Comparison of ENCODE assay signal across 1 cellular context in the genomic region with DNA sequence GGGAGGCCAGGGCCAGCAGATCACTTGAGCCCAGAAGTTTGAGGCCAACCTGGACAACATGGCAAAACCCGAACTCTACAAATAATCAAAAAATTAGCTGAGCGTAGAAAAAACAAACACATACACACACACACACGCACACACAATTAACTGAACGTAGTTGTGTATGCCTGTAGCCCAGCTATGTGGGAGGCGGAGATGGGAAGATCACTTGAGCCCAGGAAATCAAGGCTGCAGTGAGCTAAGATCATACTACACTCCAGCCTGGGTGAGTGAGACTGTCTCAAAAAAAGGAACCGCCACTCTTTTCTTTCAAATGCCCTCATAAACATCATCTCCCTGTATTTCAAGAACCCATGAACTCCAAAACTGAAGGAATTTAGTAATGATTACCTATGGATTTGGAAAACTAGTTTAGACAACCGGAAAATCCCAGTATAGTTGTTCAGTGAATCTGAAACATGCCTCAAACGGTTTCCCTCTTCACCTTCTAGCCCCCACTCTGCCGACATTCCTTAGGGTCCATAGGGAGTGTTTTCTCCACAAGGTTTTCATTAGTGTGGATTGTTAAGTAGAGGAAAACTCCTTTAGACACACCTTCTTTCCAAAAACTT.
TF ChIP-seq lines count a peak whose summit lies in the region.

No MANE protein-coding gene starts in this region.

TF ChIP-seq in K562, 482 proteins besides CTCF, POLR2A, EP300 and RAD21 (continued from another document and continues in another):
- TF ChIP-seq DIDO1 (tag; IDR thresholded peaks at IDR 0.05; ENCODE audit: low read depth) (no peak), KLF1 (tag; IDR thresholded peaks at IDR 0.05) (no peak), KDM4B (IDR thresholded peaks at IDR 0.05; ENCODE audit: borderline replicate concordance in 2 of 2, low read depth in 1 of 2) (no peak), ZNF124 (CRISPR knock-in tag; IDR thresholded peaks at IDR 0.05) (no peak), SMARCA5 (IDR thresholded peaks at IDR 0.05) (no peak), ZFX (CRISPR knock-in tag; IDR thresholded peaks at IDR 0.05) (no peak), HNRNPUL1 (IDR thresholded peaks at IDR 0.05; ENCODE audit: low read length) (no peak), PTBP1 (IDR thresholded peaks at IDR 0.05; ENCODE audit: low read depth, low read length) (no peak), PKNOX1 (IDR thresholded peaks at IDR 0.05) (no peak), ZNF57 (CRISPR knock-in tag; IDR thresholded peaks at IDR 0.05) (peak; percentile 93), RBFOX2 (IDR thresholded peaks at IDR 0.05; ENCODE audit: low read depth, low read length) (peak; percentile 70), ZNF449 (CRISPR knock-in tag; IDR thresholded peaks at IDR 0.05) (no peak), ZNF644 (tag; IDR thresholded peaks at IDR 0.05; ENCODE audit: low read depth) (no peak), ZNF717 (CRISPR knock-in tag; IDR thresholded peaks at IDR 0.05) (peak; percentile 86), NFATC3 (IDR thresholded peaks at IDR 0.05) (peak; percentile 72), LARP7 (IDR thresholded peaks at IDR 0.05) (no peak), ZNF830 (CRISPR knock-in tag; IDR thresholded peaks at IDR 0.05) (peak; percentile 95), CHD4 (IDR thresholded peaks at IDR 0.05; ENCODE audit: insufficient read depth, insufficient replicate concordance, low read depth, low read length, poor library complexity, severe bottlenecking) (no peak), POLR2AphosphoS2 (IDR thresholded peaks at IDR 0.05; ENCODE audit: low read length) (peak; percentile 99), HMG20A (CRISPR knock-in tag; conservative IDR thresholded peaks at IDR 0.05) (peak; percentile 80), NONO (IDR thresholded peaks at IDR 0.05; ENCODE audit: low read depth in 2 of 2, low read length in 1 of 2) (peak in 1 of 2 experiments; percentile 5; a peak in 1 of 4 replicates), ZNF395 (CRISPR knock-in tag; IDR thresholded peaks at IDR 0.05) (no peak), ZNF140 (CRISPR knock-in tag; IDR thresholded peaks at IDR 0.05) (no peak), TGIF2 (CRISPR knock-in tag; IDR thresholded peaks at IDR 0.05) (no peak), MLLT1 (IDR thresholded peaks at IDR 0.05) (peak; percentile 92 to 96), THRA (IDR thresholded peaks at IDR 0.05) (no peak), DNMT1 (IDR thresholded peaks at IDR 0.05) (peak; percentile 24; the same call in 1 of the 2 replicates), ZNF766 (CRISPR knock-in tag; conservative IDR thresholded peaks at IDR 0.05) (no peak), SAP30 (IDR thresholded peaks at IDR 0.05; ENCODE audit: borderline replicate concordance, insufficient read depth, low read depth, low read length, poor library complexity, severe bottlenecking) (no peak), FOSL1 (tag; conservative IDR thresholded peaks at IDR 0.05) (no peak; the same call in 1 of the 2 replicates), CEBPG (CRISPR knock-in tag; IDR thresholded peaks at IDR 0.05) (no peak), CEBPG (tag; conservative IDR thresholded peaks at IDR 0.05 in 1 of 2, IDR thresholded peaks at IDR 0.05 in 1 of 2) (no peak)
- TF ChIP-seq, protein P1, sequence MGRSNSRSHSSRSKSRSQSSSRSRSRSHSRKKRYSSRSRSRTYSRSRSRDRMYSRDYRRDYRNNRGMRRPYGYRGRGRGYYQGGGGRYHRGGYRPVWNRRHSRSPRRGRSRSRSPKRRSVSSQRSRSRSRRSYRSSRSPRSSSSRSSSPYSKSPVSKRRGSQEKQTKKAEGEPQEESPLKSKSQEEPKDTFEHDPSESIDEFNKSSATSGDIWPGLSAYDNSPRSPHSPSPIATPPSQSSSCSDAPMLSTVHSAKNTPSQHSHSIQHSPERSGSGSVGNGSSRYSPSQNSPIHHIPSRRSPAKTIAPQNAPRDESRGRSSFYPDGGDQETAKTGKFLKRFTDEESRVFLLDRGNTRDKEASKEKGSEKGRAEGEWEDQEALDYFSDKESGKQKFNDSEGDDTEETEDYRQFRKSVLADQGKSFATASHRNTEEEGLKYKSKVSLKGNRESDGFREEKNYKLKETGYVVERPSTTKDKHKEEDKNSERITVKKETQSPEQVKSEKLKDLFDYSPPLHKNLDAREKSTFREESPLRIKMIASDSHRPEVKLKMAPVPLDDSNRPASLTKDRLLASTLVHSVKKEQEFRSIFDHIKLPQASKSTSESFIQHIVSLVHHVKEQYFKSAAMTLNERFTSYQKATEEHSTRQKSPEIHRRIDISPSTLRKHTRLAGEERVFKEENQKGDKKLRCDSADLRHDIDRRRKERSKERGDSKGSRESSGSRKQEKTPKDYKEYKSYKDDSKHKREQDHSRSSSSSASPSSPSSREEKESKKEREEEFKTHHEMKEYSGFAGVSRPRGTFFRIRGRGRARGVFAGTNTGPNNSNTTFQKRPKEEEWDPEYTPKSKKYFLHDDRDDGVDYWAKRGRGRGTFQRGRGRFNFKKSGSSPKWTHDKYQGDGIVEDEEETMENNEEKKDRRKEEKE (IDR thresholded peaks at IDR 0.05; ENCODE audit: borderline replicate concordance in 1 of 2, control insufficient read depth in 1 of 2, low read depth in 2 of 2, low read length in 1 of 2), result peak in 1 of 2 experiments; percentile 81; a peak in 3 of 4 replicates
- TF ChIP-seq, protein P2, sequence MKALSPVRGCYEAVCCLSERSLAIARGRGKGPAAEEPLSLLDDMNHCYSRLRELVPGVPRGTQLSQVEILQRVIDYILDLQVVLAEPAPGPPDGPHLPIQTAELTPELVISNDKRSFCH (CRISPR knock-in tag; IDR thresholded peaks at IDR 0.05), result no peak
- TF ChIP-seq, protein P2 (tag; IDR thresholded peaks at IDR 0.05), result no peak
- TF ChIP-seq, protein P3, sequence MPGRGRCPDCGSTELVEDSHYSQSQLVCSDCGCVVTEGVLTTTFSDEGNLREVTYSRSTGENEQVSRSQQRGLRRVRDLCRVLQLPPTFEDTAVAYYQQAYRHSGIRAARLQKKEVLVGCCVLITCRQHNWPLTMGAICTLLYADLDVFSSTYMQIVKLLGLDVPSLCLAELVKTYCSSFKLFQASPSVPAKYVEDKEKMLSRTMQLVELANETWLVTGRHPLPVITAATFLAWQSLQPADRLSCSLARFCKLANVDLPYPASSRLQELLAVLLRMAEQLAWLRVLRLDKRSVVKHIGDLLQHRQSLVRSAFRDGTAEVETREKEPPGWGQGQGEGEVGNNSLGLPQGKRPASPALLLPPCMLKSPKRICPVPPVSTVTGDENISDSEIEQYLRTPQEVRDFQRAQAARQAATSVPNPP (IDR thresholded peaks at IDR 0.05; ENCODE audit: borderline replicate concordance, insufficient read depth, insufficient read length), result no peak
- TF ChIP-seq, protein P4, sequence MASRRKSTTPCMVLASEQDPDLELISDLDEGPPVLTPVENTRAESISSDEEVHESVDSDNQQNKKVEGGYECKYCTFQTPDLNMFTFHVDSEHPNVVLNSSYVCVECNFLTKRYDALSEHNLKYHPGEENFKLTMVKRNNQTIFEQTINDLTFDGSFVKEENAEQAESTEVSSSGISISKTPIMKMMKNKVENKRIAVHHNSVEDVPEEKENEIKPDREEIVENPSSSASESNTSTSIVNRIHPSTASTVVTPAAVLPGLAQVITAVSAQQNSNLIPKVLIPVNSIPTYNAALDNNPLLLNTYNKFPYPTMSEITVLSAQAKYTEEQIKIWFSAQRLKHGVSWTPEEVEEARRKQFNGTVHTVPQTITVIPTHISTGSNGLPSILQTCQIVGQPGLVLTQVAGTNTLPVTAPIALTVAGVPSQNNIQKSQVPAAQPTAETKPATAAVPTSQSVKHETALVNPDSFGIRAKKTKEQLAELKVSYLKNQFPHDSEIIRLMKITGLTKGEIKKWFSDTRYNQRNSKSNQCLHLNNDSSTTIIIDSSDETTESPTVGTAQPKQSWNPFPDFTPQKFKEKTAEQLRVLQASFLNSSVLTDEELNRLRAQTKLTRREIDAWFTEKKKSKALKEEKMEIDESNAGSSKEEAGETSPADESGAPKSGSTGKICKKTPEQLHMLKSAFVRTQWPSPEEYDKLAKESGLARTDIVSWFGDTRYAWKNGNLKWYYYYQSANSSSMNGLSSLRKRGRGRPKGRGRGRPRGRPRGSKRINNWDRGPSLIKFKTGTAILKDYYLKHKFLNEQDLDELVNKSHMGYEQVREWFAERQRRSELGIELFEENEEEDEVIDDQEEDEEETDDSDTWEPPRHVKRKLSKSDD (conservative IDR thresholded peaks at IDR 0.05; ENCODE audit: low read length), result no peak
- TF ChIP-seq, protein P5, sequence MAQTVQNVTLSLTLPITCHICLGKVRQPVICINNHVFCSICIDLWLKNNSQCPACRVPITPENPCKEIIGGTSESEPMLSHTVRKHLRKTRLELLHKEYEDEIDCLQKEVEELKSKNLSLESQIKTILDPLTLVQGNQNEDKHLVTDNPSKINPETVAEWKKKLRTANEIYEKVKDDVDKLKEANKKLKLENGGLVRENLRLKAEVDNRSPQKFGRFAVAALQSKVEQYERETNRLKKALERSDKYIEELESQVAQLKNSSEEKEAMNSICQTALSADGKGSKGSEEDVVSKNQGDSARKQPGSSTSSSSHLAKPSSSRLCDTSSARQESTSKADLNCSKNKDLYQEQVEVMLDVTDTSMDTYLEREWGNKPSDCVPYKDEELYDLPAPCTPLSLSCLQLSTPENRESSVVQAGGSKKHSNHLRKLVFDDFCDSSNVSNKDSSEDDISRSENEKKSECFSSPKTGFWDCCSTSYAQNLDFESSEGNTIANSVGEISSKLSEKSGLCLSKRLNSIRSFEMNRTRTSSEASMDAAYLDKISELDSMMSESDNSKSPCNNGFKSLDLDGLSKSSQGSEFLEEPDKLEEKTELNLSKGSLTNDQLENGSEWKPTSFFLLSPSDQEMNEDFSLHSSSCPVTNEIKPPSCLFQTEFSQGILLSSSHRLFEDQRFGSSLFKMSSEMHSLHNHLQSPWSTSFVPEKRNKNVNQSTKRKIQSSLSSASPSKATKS (CRISPR knock-in tag; IDR thresholded peaks at IDR 0.05), result no peak
- TF ChIP-seq, protein P6, sequence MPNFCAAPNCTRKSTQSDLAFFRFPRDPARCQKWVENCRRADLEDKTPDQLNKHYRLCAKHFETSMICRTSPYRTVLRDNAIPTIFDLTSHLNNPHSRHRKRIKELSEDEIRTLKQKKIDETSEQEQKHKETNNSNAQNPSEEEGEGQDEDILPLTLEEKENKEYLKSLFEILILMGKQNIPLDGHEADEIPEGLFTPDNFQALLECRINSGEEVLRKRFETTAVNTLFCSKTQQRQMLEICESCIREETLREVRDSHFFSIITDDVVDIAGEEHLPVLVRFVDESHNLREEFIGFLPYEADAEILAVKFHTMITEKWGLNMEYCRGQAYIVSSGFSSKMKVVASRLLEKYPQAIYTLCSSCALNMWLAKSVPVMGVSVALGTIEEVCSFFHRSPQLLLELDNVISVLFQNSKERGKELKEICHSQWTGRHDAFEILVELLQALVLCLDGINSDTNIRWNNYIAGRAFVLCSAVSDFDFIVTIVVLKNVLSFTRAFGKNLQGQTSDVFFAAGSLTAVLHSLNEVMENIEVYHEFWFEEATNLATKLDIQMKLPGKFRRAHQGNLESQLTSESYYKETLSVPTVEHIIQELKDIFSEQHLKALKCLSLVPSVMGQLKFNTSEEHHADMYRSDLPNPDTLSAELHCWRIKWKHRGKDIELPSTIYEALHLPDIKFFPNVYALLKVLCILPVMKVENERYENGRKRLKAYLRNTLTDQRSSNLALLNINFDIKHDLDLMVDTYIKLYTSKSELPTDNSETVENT (CRISPR knock-in tag; IDR thresholded peaks at IDR 0.05), result peak; percentile 44; the same call in 1 of the 2 replicates
